17 cellular contexts compared by ENCODE assay signal in the genomic region with DNA sequence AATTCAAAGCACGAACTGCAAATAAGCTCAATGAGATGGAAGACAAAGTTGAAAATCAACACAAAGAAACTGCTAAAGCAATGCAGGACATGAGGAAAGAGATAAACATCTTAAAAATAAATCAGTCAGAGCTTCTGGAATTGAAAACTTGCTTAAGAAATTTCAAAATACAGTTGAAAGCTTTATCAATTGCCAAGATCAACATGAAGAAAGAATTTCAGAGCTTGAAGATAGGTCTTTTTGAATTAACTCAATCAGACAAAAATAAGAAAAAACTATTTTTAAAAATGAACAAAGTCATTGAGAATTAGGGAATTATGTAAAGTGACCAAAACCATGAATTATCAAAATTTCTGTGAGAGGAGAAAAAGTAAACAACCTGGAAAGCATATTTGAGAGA.
DNase-seq lines count a peak whose midpoint lies in the region; ATAC-seq and TF ChIP-seq lines count a peak whose summit lies in the region.
"Had no signal": no experiment of that assay in that cellular context is flagged by ENCODE, and none has a peak within 500 bp of the region (broad histone marks: within the 10 kb centered on the region; RNA-seq: fewer than 3 reads in every experiment).

No MANE protein-coding gene starts in this region.

- H3K27ac ChIP-seq in HEK293 (ENCODE audit: extremely low read depth, low read depth, low read length) (no peak overlapping the region), osteoblast (ENCODE audit: low read depth, low read length) (no peak overlapping the region)
- H3K27ac ChIP-seq: 22Rv1; A549; BLaER1 treated with 17β-estradiol and CSF1 and Interleukin-3, amounts not matched to agents 10 nM and 100 nM; C4-2B had no signal

- no peaks in the 10 kb centered on the region for H3K79me2 ChIP-seq in osteoblast (ENCODE audit: insufficient read depth, low read length)

- peaks cover 2 to 7% of the 10 kb centered on the region in 2 donors for H3K36me3 Mint-ChIP-seq in activated T-cell treated with anti-CD3 and anti-CD28 coated beads, Interleukin-2, amount 50 U/mL, for 72 hours (ENCODE audit: insufficient read depth in 2 of 2)
- H3K36me3 Mint-ChIP-seq: CD8-positive, alpha-beta T cell had no signal

- H3K27ac Mint-ChIP-seq in activated T-cell treated with anti-CD3 and anti-CD28 coated beads, Interleukin-2, amount 50 U/mL, for 72 hours = peak overlapping the region; percentile 19
- H3K27ac Mint-ChIP-seq: B cell; CD4-positive, alpha-beta T cell; CD8-positive, alpha-beta T cell had no signal

- H3K9me3 Mint-ChIP-seq in activated T-cell treated with anti-CD3 and anti-CD28 coated beads, Interleukin-2, amount 50 U/mL, for 72 hours = peaks cover 5 to 10% of the 10 kb centered on the region in 2 donors

- no peak overlapping the region for H2AFZ ChIP-seq in osteoblast (ENCODE audit: low read length)

- no peak overlapping the region for H3K4me3 Mint-ChIP-seq in activated T-cell treated with anti-CD3 and anti-CD28 coated beads, Interleukin-2, amount 50 U/mL, for 72 hours
- H3K4me3 Mint-ChIP-seq: B cell; CD4-positive, alpha-beta T cell; CD8-positive, alpha-beta T cell had no signal

- H4K20me1 ChIP-seq in osteoblast (ENCODE audit: insufficient read depth, low read length) = no peaks in the 10 kb centered on the region
- H4K20me1 ChIP-seq: BLaER1 treated with 17β-estradiol and CSF1 and Interleukin-3, amounts not matched to agents 10 nM and 100 nM had no signal

- no peak overlapping the region for H3K4me2 ChIP-seq in osteoblast (ENCODE audit: insufficient read depth, low read length)
- H3K4me2 ChIP-seq: A549; BLaER1 treated with 17β-estradiol and CSF1 and Interleukin-3, amounts not matched to agents 10 nM and 100 nM had no signal

- H3K36me3 ChIP-seq in HEK293 (ENCODE audit: control insufficient read depth in 2 of 2, insufficient read depth in 1 of 2, low read length in 2 of 2) = no peaks in the 10 kb centered on the region
- H3K36me3 ChIP-seq in osteoblast (ENCODE audit: insufficient read depth, low read length) = no peaks in the 10 kb centered on the region
- H3K36me3 ChIP-seq: BLaER1 treated with 17β-estradiol and CSF1 and Interleukin-3, amounts not matched to agents 10 nM and 100 nM had no signal

- no peaks in the 10 kb centered on the region for H3K27me3 ChIP-seq in osteoblast (ENCODE audit: insufficient read depth, low read length)
- H3K27me3 ChIP-seq: BLaER1 treated with 17β-estradiol and CSF1 and Interleukin-3, amounts not matched to agents 10 nM and 100 nM had no signal

- H3K4me1 Mint-ChIP-seq in activated T-cell treated with anti-CD3 and anti-CD28 coated beads, Interleukin-2, amount 50 U/mL, for 72 hours (ENCODE audit: low read depth) = no peaks in the 10 kb centered on the region
- H3K4me1 Mint-ChIP-seq: B cell had no signal

- H3K27me3 Mint-ChIP-seq in activated T-cell treated with anti-CD3 and anti-CD28 coated beads, Interleukin-2, amount 50 U/mL, for 72 hours (ENCODE audit: low read depth) = no peaks in the 10 kb centered on the region
- H3K27me3 Mint-ChIP-seq: CD4-positive, alpha-beta T cell had no signal

- H3K9me3 ChIP-seq in HEK293 (ENCODE audit: control insufficient read depth, insufficient read depth, low read depth, low read length) (no peaks in the 10 kb centered on the region), osteoblast (ENCODE audit: low read depth, low read length) (peaks cover 4% of the 10 kb centered on the region)

- H3K4me3 ChIP-seq in HEK293 (ENCODE audit: low read depth, low read length) (no peak overlapping the region), osteoblast (ENCODE audit: insufficient read depth, low read length) (no peak overlapping the region)
- H3K4me3 ChIP-seq: A549; BLaER1 treated with 17β-estradiol and CSF1 and Interleukin-3, amounts not matched to agents 10 nM and 100 nM had no signal

- CTCF ChIA-PET in HEK293 (lab: Yijun Ruan, JAX) = no interaction called here

- POLR2A ChIA-PET in HEK293 (lab: Yijun Ruan, JAX) = no interaction called here

- TF ChIP-seq CTCF in HEK293 (tag by site-specific recombination; IDR thresholded peaks at IDR 0.05) = no peak
- TF ChIP-seq CTCF in osteoblast (IDR thresholded peaks at IDR 0.05; ENCODE audit: extremely low read depth, low read depth, low read length) = no peak

- ATAC-seq in activated T-cell treated with anti-CD3 and anti-CD28 coated beads, Interleukin-2, amount 50 U/mL, for 72 hours (replicated peaks in 1 of 2) = no peak
- ATAC-seq: A549; CD8-positive, alpha-beta T cell had no signal

- no peak for DNase-seq in activated T-cell treated with anti-CD3 and anti-CD28 coated beads, Interleukin-2, amount 50 U/mL, for 72 hours
- no peak for DNase-seq in activated T-cell treated with anti-CD3 and anti-CD28 coated beads, Interleukin-2, amount 50 U/mL, for 1 hour
- DNase-seq in osteoblast (ENCODE audit: insufficient read length, low spot score, missing footprints) (peak; percentile 5), NCI-H524 treated with DMSO at 0.1 percent for 48 hours (lab: John Stamatoyannopoulos, UW) (no peak)
- DNase-seq: AML-193; Caco-2; Calu3; CD4-positive, alpha-beta T cell; CD8-positive, alpha-beta T cell; DMS79 treated with DMSO at 0.1 percent for 48 hours; GF-D8 had no signal

- H3K4me1 ChIP-seq in HEK293 (ENCODE audit: control insufficient read depth, insufficient read depth, low read length) (no peaks in the 10 kb centered on the region), osteoblast (ENCODE audit: insufficient read depth, low read length) (no peaks in the 10 kb centered on the region)
- H3K4me1 ChIP-seq: A549 had no signal

TF ChIP-seq in HEK293, 187 proteins besides CTCF, POLR2A, EP300 and RAD21:
- TF ChIP-seq SETDB1 (IDR thresholded peaks at IDR 0.05; ENCODE audit: insufficient read length, low read length) = peak; percentile 66
- no peak for TF ChIP-seq ZNF354C (tag by site-specific recombination; IDR thresholded peaks at IDR 0.05; ENCODE audit: borderline replicate concordance, low read depth)
- TF ChIP-seq ZNF433 (tag by site-specific recombination; IDR thresholded peaks at IDR 0.05; ENCODE audit: low read depth) = no peak
- no peak for TF ChIP-seq ZNF549 (tag by site-specific recombination; IDR thresholded peaks at IDR 0.05)
